In genomic region chr10:100248820-100249219, GRCh38 we compare ENCODE assay signal across 27 cellular contexts.
"Had no signal": no experiment of that assay in that cellular context is flagged by ENCODE, and none has a peak within 500 bp of the region (broad histone marks: within the 10 kb centered on the region; RNA-seq: fewer than 3 reads in every experiment).

No MANE protein-coding gene starts in this region.

- H3K9me3 ChIP-seq: heart left ventricle, lower lobe of right lung, pancreas, psoas muscle, stomach, testis, thyroid gland, transverse colon, upper lobe of left lung, vagina had no signal

- H3K27me3 ChIP-seq: heart left ventricle, pancreas, stomach, testis, thyroid gland, transverse colon, upper lobe of left lung, vagina had no signal

- H3K27ac ChIP-seq: heart left ventricle, lower lobe of right lung, pancreas, psoas muscle, stomach, testis, thyroid gland, transverse colon, upper lobe of left lung, vagina had no signal

- H3K27me3 Mint-ChIP-seq: naive thymus-derived CD8-positive, alpha-beta T cell; stimulated activated naive B cell treated with anti-CD40 and anti-IgM and Interleukin-4, amounts not matched to agents 10 μg/mL and 1 μg/mL and 100 μg/mL, for 72 hours had no signal

- H3K27ac Mint-ChIP-seq: immature natural killer cell; nephron; stimulated activated naive B cell treated with anti-CD40 and anti-IgM and Interleukin-4, amounts not matched to agents 10 μg/mL and 1 μg/mL and 100 μg/mL, for 72 hours had no signal

- H3K4me1 Mint-ChIP-seq: immature natural killer cell; nephron; neural crest cell; stimulated activated naive B cell treated with anti-CD40 and anti-IgM and Interleukin-4, amounts not matched to agents 10 μg/mL and 1 μg/mL and 100 μg/mL, for 72 hours had no signal

- ATAC-seq: lower lobe of right lung; naive thymus-derived CD8-positive, alpha-beta T cell; pancreas; psoas muscle; stimulated activated naive B cell treated with anti-CD40 and anti-IgM and Interleukin-4, amounts not matched to agents 10 μg/mL and 1 μg/mL and 100 μg/mL, for 72 hours; stimulated activated naive CD8-positive, alpha-beta T cell treated with anti-CD3 and anti-CD28 coated beads, Interleukin-15, Interleukin-2, amounts not matched to agents 100 U/mL and 50 U/mL, for 24 hours had no signal

- DNase-seq: heart left ventricle; hypothalamus; immature natural killer cell; kidney; lower lobe of right lung; mammary epithelial cell; mesenchymal stem cell; naive thymus-derived CD8-positive, alpha-beta T cell; nucleus accumbens; pancreas; posterior cingulate gyrus; psoas muscle; stimulated activated CD4-positive, alpha-beta T cell treated with anti-CD3 and anti-CD28 coated beads, Interleukin-1b, Interleukin-23, amount 100 ng/mL, for 48 hours; stimulated activated CD4-positive, alpha-beta T cell treated with anti-CD3 and anti-CD28 coated beads, Interleukin-2, amount 100 ng/mL, for 48 hours; stimulated activated CD4-positive, alpha-beta T cell treated with anti-CD3 and anti-CD28 coated beads, Interleukin-4, amount 100 ng/mL, for 4 hours; stimulated activated CD8-positive, alpha-beta memory T cell treated with anti-CD3 and anti-CD28 coated beads, Interleukin-4, amount 100 ng/mL, for 48 hours; stimulated activated naive B cell treated with anti-CD40 and anti-IgM and Interleukin-4, amounts not matched to agents 10 μg/mL and 1 μg/mL and 100 μg/mL, for 72 hours; stimulated activated naive CD8-positive, alpha-beta T cell treated with anti-CD3 and anti-CD28 coated beads, Interleukin-15, Interleukin-2, amounts not matched to agents 100 U/mL and 50 U/mL, for 24 hours; stomach; testis; thyroid gland; transverse colon; upper lobe of left lung had no signal

- H3K4me1 ChIP-seq: lower lobe of right lung, pancreas, psoas muscle, stomach, testis, thyroid gland, transverse colon, upper lobe of left lung, vagina had no signal

- H3K9me3 Mint-ChIP-seq: immature natural killer cell; naive thymus-derived CD8-positive, alpha-beta T cell; nephron; neural crest cell; stimulated activated naive B cell treated with anti-CD40 and anti-IgM and Interleukin-4, amounts not matched to agents 10 μg/mL and 1 μg/mL and 100 μg/mL, for 72 hours had no signal

- H3K4me3 Mint-ChIP-seq: immature natural killer cell; naive thymus-derived CD8-positive, alpha-beta T cell; nephron; neural crest cell; stimulated activated naive B cell treated with anti-CD40 and anti-IgM and Interleukin-4, amounts not matched to agents 10 μg/mL and 1 μg/mL and 100 μg/mL, for 72 hours had no signal

- H3K4me3 ChIP-seq: heart left ventricle, lower lobe of right lung, pancreas, psoas muscle, smooth muscle cell, stomach, testis, thyroid gland, transverse colon, upper lobe of left lung, vagina had no signal
